Comparison of ENCODE assay signal across 33 cellular contexts in the genomic region with DNA sequence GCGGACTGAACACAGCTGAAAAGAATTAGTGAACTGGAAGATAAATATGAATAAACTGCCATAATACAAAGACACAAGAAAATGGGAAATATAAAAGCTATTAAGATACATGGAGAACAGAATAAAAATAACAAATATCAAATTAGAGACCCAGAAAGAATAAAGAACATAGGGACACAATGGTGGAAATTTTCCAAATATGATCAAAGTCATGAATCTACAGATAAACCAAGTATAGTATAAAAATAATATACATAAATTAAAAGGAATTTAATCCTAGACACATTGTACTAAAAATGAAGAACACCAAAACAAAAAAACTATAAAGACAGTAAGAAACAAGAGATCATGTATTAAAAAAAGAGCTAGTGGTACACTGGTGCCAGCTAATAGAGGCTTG.
"Had no signal": no experiment of that assay in that cellular context is flagged by ENCODE, and none has a peak within 500 bp of the region (broad histone marks: within the 10 kb centered on the region; RNA-seq: fewer than 3 reads in every experiment).

No MANE protein-coding gene starts in this region.

- H3K9me3 Mint-ChIP-seq: activated B cell treated with CpG ODN at 0.5 μM for 24 hours; activated CD4-positive, alpha-beta memory T cell treated with anti-CD3 and anti-CD28 coated beads for 36 hours; activated CD4-positive, alpha-beta T cell treated with anti-CD3 and anti-CD28 coated beads, Interleukin-2, amount 10 ng/mL, durations not matched to agents 24 days and 14 days; activated naive CD4-positive, alpha-beta T cell treated with anti-CD3 and anti-CD28 coated beads, Interleukin-2, amount 10 ng/mL, durations not matched to agents 7 days and 5 days; activated naive CD4-positive, alpha-beta T cell treated with anti-CD3 and anti-CD28 coated beads, Interleukin-2, amount 50 U/mL, for 72 hours; activated naive CD8-positive, alpha-beta T cell treated with anti-CD3 and anti-CD28 coated beads, Interleukin-2, amount 10 ng/mL, durations not matched to agents 7 days and 5 days; activated T-cell treated with anti-CD3 and anti-CD28 coated beads, Interleukin-2, amount 50 U/mL, for 24 hours; activated T-cell treated with anti-CD3 and anti-CD28 coated beads, Interleukin-2, amount 50 U/mL, for 72 hours; dendritic cell treated with granulocyte-macrophage colony-stimulating factor and Interleukin-4, amounts not matched to agents 40 ng/mL and 50 ng/mL, for 4 days; endodermal cell; T-helper 2 cell treated with Interferon-gamma antibody and Interleukin-4, amounts not matched to agents 5 μg/mL and 100 μg/mL, for 36 hours had no signal

- H3K36me3 Mint-ChIP-seq: activated CD4-positive, alpha-beta memory T cell treated with anti-CD3 and anti-CD28 coated beads for 36 hours; activated naive CD4-positive, alpha-beta T cell treated with anti-CD3 and anti-CD28 coated beads, Interleukin-2, amount 50 U/mL, for 72 hours; brain had no signal

- H3K27me3 Mint-ChIP-seq: activated B cell treated with CpG ODN at 0.5 μM for 24 hours; activated CD4-positive, alpha-beta memory T cell treated with anti-CD3 and anti-CD28 coated beads for 36 hours; activated CD4-positive, alpha-beta T cell treated with anti-CD3 and anti-CD28 coated beads for 36 hours; activated CD4-positive, alpha-beta T cell treated with anti-CD3 and anti-CD28 coated beads, Interleukin-2, amount 10 ng/mL, durations not matched to agents 24 days and 14 days; activated naive CD4-positive, alpha-beta T cell treated with anti-CD3 and anti-CD28 coated beads, Interleukin-2, amount 10 ng/mL, durations not matched to agents 7 days and 5 days; activated naive CD8-positive, alpha-beta T cell treated with anti-CD3 and anti-CD28 coated beads, Interleukin-2, amount 10 ng/mL, durations not matched to agents 7 days and 5 days; activated T-cell treated with anti-CD3 and anti-CD28 coated beads, Interleukin-2, amount 50 U/mL, for 24 hours; brain; dendritic cell treated with granulocyte-macrophage colony-stimulating factor and Interleukin-4, amounts not matched to agents 40 ng/mL and 50 ng/mL, for 4 days; T-helper 17 cell had no signal

- H3K27ac Mint-ChIP-seq: activated B cell treated with CpG ODN at 0.5 μM for 24 hours; activated CD4-positive, alpha-beta memory T cell treated with anti-CD3 and anti-CD28 coated beads for 36 hours; activated CD4-positive, alpha-beta T cell treated with anti-CD3 and anti-CD28 coated beads for 36 hours; activated CD4-positive, alpha-beta T cell treated with anti-CD3 and anti-CD28 coated beads, Interleukin-2, amount 10 ng/mL, durations not matched to agents 24 days and 14 days; activated naive CD4-positive, alpha-beta T cell treated with anti-CD3 and anti-CD28 coated beads, Interleukin-2, amount 10 ng/mL, durations not matched to agents 7 days and 5 days; activated naive CD4-positive, alpha-beta T cell treated with anti-CD3 and anti-CD28 coated beads, Interleukin-2, amount 50 U/mL, for 72 hours; activated naive CD8-positive, alpha-beta T cell treated with anti-CD3 and anti-CD28 coated beads, Interleukin-2, amount 10 ng/mL, durations not matched to agents 7 days and 5 days; activated T-cell treated with anti-CD3 and anti-CD28 coated beads, Interleukin-2, amount 50 U/mL, for 24 hours; activated T-cell treated with anti-CD3 and anti-CD28 coated beads, Interleukin-2, amount 50 U/mL, for 72 hours; brain; dendritic cell treated with granulocyte-macrophage colony-stimulating factor and Interleukin-4, amounts not matched to agents 40 ng/mL and 50 ng/mL, for 4 days; endodermal cell; T-helper 17 cell; T-helper 2 cell treated with Interferon-gamma antibody and Interleukin-4, amounts not matched to agents 5 μg/mL and 100 μg/mL, for 36 hours had no signal

- DNase-seq: activated B cell treated with CpG ODN at 0.5 μM for 24 hours; activated CD4-positive, alpha-beta memory T cell treated with anti-CD3 and anti-CD28 coated beads for 36 hours; activated CD4-positive, alpha-beta T cell treated with anti-CD3 and anti-CD28 coated beads for 36 hours; activated CD4-positive, alpha-beta T cell treated with anti-CD3 and anti-CD28 coated beads, Interleukin-2, amount 10 ng/mL, durations not matched to agents 24 days and 14 days; activated CD4-positive, CD25-positive, alpha-beta regulatory T cell treated with anti-CD3 and anti-CD28 coated beads, Interleukin-2, amount 50 U/mL, for 72 hours; activated CD8-positive, alpha-beta memory T cell treated with anti-CD3 and anti-CD28 coated beads, Interleukin-2, amount 50 U/mL, for 48 hours; activated gamma-delta T cell; activated naive CD4-positive, alpha-beta T cell; activated naive CD4-positive, alpha-beta T cell treated with anti-CD3 and anti-CD28 coated beads, Interleukin-2, amount 10 ng/mL, durations not matched to agents 7 days and 5 days; activated naive CD8-positive, alpha-beta T cell treated with anti-CD3 and anti-CD28 coated beads, Interleukin-2, amount 10 ng/mL, durations not matched to agents 7 days and 5 days; activated T-cell treated with anti-CD3 and anti-CD28 coated beads for 4 hours; activated T-cell treated with anti-CD3 and anti-CD28 coated beads, Interleukin-2, amount 50 U/mL, for 24 hours; activated T-cell treated with anti-CD3 and anti-CD28 coated beads, Interleukin-2, amount 50 U/mL, for 72 hours; central memory CD4-positive, alpha-beta T cell; dorsolateral prefrontal cortex; effector memory CD4-positive, alpha-beta T cell; endodermal cell; foreskin keratinocyte; heart right ventricle; T-helper 1 cell; T-helper 17 cell; T1000; WERI-Rb-1 had no signal

- H3K4me1 ChIP-seq: ascending aorta, breast epithelium, foreskin keratinocyte, gastroesophageal sphincter, heart right ventricle had no signal

- H3K4me3 Mint-ChIP-seq: activated B cell treated with CpG ODN at 0.5 μM for 24 hours; activated CD4-positive, alpha-beta memory T cell treated with anti-CD3 and anti-CD28 coated beads for 36 hours; activated CD4-positive, alpha-beta T cell treated with anti-CD3 and anti-CD28 coated beads for 36 hours; activated CD4-positive, alpha-beta T cell treated with anti-CD3 and anti-CD28 coated beads, Interleukin-2, amount 10 ng/mL, durations not matched to agents 24 days and 14 days; activated naive CD4-positive, alpha-beta T cell treated with anti-CD3 and anti-CD28 coated beads, Interleukin-2, amount 10 ng/mL, durations not matched to agents 7 days and 5 days; activated naive CD8-positive, alpha-beta T cell treated with anti-CD3 and anti-CD28 coated beads, Interleukin-2, amount 10 ng/mL, durations not matched to agents 7 days and 5 days; activated T-cell treated with anti-CD3 and anti-CD28 coated beads, Interleukin-2, amount 50 U/mL, for 24 hours; activated T-cell treated with anti-CD3 and anti-CD28 coated beads, Interleukin-2, amount 50 U/mL, for 72 hours; brain; dendritic cell treated with granulocyte-macrophage colony-stimulating factor and Interleukin-4, amounts not matched to agents 40 ng/mL and 50 ng/mL, for 4 days; endodermal cell; T-helper 17 cell; T-helper 2 cell treated with Interferon-gamma antibody and Interleukin-4, amounts not matched to agents 5 μg/mL and 100 μg/mL, for 36 hours had no signal

- H3K4me3 ChIP-seq: ascending aorta, breast epithelium, cardiac muscle cell, coronary artery, dorsolateral prefrontal cortex, gastroesophageal sphincter, heart right ventricle had no signal

- H3K27me3 ChIP-seq: ascending aorta, breast epithelium, cardiac muscle cell, dorsolateral prefrontal cortex, foreskin keratinocyte, gastroesophageal sphincter, heart right ventricle had no signal

- ATAC-seq: activated CD4-positive, alpha-beta T cell treated with anti-CD3 and anti-CD28 coated beads for 36 hours; activated naive CD4-positive, alpha-beta T cell treated with anti-CD3 and anti-CD28 coated beads, Interleukin-2, amount 50 U/mL, for 72 hours; activated T-cell treated with anti-CD3 and anti-CD28 coated beads, Interleukin-2, amount 50 U/mL, for 72 hours; esophagus mucosa; foreskin keratinocyte; gastroesophageal sphincter; heart right ventricle; T-helper 17 cell had no signal

- H3K4me1 Mint-ChIP-seq: brain, endodermal cell had no signal

- H3K9me3 ChIP-seq: ascending aorta, breast epithelium, gastroesophageal sphincter, heart right ventricle had no signal

- H3K36me3 ChIP-seq: ascending aorta, cardiac muscle cell, gastroesophageal sphincter, heart right ventricle, WERI-Rb-1 had no signal

- H3K27ac ChIP-seq: ascending aorta, breast epithelium, cardiac muscle cell, coronary artery, dorsolateral prefrontal cortex, foreskin keratinocyte, gastroesophageal sphincter, heart right ventricle, WERI-Rb-1 had no signal
